Comparison of ENCODE assay signal across 26 cellular contexts in the genomic region with DNA sequence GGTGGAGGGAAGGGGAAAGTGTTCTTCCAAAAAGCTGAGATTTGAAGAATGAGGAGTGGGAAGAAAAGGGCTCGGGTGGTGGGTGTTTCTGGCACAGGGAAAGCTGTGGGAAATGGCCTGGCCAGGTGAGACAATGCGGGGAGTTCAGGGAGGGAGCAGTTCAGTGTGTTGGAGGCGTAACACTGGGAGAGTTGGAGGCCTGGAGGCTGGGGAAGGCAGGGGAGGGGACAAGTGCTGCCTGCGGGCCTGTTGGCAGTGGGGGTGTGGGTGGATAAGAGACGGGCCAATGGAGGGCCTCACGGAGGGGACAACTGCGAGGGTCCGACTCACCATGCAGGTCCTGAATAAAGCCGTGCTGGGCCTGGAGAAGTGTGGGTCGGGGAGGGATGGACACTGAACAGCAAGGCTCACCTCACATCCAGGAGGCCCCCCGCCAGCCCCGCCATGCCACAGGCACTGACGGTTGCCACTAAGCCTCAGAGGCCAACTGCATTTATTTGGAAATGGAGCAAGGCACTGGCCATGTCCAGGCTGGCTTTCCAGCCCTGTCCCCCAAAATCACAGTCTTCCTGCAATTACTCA. TPM values are rescaled to one million over a fixed set of nuclear protein-coding genes. Genes with fewer than 3 reads are reported as not detected.
A peak's percentile ranks its signal among the peaks of the same experiment; 100 is the strongest.
DNase-seq lines count a peak whose midpoint lies in the region; ATAC-seq and TF ChIP-seq lines count a peak whose summit lies in the region.
"Had no signal": no experiment of that assay in that cellular context is flagged by ENCODE, and none has a peak within 500 bp of the region (broad histone marks: within the 10 kb centered on the region; RNA-seq: fewer than 3 reads in every experiment).

No MANE protein-coding gene starts in this region.

- no peaks in the 10 kb centered on the region for H4K20me1 ChIP-seq in IMR-90 (ENCODE audit: insufficient read depth, low read length)

- no peak overlapping the region for H3K27ac ChIP-seq in IMR-90 (ENCODE audit: insufficient read depth, low read length)
- no peak overlapping the region for H3K27ac ChIP-seq in mesenchymal stem cell (ENCODE audit: low read length, poor library complexity, severe bottlenecking)
- H3K27ac ChIP-seq: SJSA1 had no signal

- H2BK12ac ChIP-seq in mesenchymal stem cell (ENCODE audit: low read length in 2 of 2): peak overlapping the region; percentile 41 to 69

- no peak overlapping the region for H3K4me3 Mint-ChIP-seq in Caco-2 (ENCODE audit: unreplicated experiment)
- no peak overlapping the region for H3K4me3 Mint-ChIP-seq in osteocyte (ENCODE audit: unreplicated experiment)
- H3K4me3 Mint-ChIP-seq: CD14-positive monocyte, HFFc6 had no signal

- H2BK120ac ChIP-seq in IMR-90 (ENCODE audit: low read depth, low read length) (peak overlapping the region; percentile 97; the same call in 1 of the 2 replicates), mesenchymal stem cell (ENCODE audit: low read depth, low read length) (no peak overlapping the region)

- H3K4me3 ChIP-seq in Caco-2 (ENCODE audit: low read depth, low read length) (no peak overlapping the region), IMR-90 (ENCODE audit: insufficient read depth, low read depth, low read length) (no peak overlapping the region), mesenchymal stem cell (ENCODE audit: insufficient read depth in 1 of 2, low read depth in 1 of 2, low read length in 2 of 2) (no peak overlapping the region)
- H3K4me3 ChIP-seq: SJSA1 had no signal

- TF ChIP-seq RAD21 in IMR-90 (IDR thresholded peaks at IDR 0.05; ENCODE audit: low read length): no peak

- peaks cover 12% of the 10 kb centered on the region for H3K9me1 ChIP-seq in IMR-90 (ENCODE audit: insufficient read depth, low read length)

- H3K14ac ChIP-seq in IMR-90 (replicated peaks; ENCODE audit: low read depth, low read length): no peak overlapping the region
- H3K14ac ChIP-seq in mesenchymal stem cell (ENCODE audit: low read length in 2 of 2): no peak overlapping the region

- no peak overlapping the region for H4K5ac ChIP-seq in IMR-90 (ENCODE audit: low read depth, low read length)

- intact Hi-C loops in Caco-2 (cut with micrococcal nuclease; ENCODE audit: unreplicated experiment): no loop called here
- intact Hi-C loops in IMR-90 (cut with micrococcal nuclease): loop anchor here (5.0 kb wide), 1 partner anchor 899 kb away; the partner anchor contains the start of gene SMARCE1

- H3K27me3 ChIP-seq in Caco-2 (replicated peaks; ENCODE audit: control insufficient read depth, insufficient read depth, low read length) (no peaks in the 10 kb centered on the region), IMR-90 (ENCODE audit: control insufficient read depth, insufficient read depth, low read length) (no peaks in the 10 kb centered on the region), mesenchymal stem cell (ENCODE audit: control insufficient read depth in 1 of 2, insufficient read depth in 1 of 2, low read length in 2 of 2) (no peaks in the 10 kb centered on the region)
- H3K27me3 ChIP-seq: BE2C, SJSA1 had no signal

- no peak for DNase-seq in Caco-2
- DNase-seq in IMR-90: no peak
- no peak for DNase-seq in mesenchymal stem cell
- no peak for DNase-seq in osteocyte (ENCODE audit: extremely low spot score, unreplicated experiment)
- DNase-seq in HEK293T (ENCODE audit: extremely low spot score): no peak
- no peak for DNase-seq in stimulated activated CD4-positive, alpha-beta T cell treated with anti-CD3 and anti-CD28 coated beads, Interleukin-15, amount 100 ng/mL, for 24 hours
- no peak for DNase-seq in stimulated activated CD4-positive, alpha-beta T cell treated with anti-CD3 and anti-CD28 coated beads, Interleukin-4, amount 100 ng/mL, for 4 hours
- DNase-seq: 8988T, ACHN, BE2C, DMS153, DND-41, HFFc6, KG1, MM.1S, NCI-H2029 treated with DMSO at 0.1 percent for 48 hours, NCI-H2227 treated with DMSO at 0.1 percent for 48 hours, NCI-H510A, NCI-H69, Right ventricle myocardium superior had no signal

- H2BK15ac ChIP-seq in IMR-90 (ENCODE audit: low read depth, low read length) (peak overlapping the region; percentile 95; the same call in 2 of the 3 replicates), mesenchymal stem cell (ENCODE audit: low read depth, poor library complexity, severe bottlenecking) (peak overlapping the region; percentile 44)

- CTCF ChIA-PET in Caco-2 (lab: Charles Lee): interaction anchor here (0.7 to 2.3 kb wide), 2 partner anchors 117 to 133 kb away, joined by 5 to 18 read pairs; no protein-coding TSS in a partner anchor
- CTCF ChIA-PET in IMR-90 (lab: Yijun Ruan, JAX): no interaction called here
- CTCF ChIA-PET in HEK293T (lab: Yijun Ruan, JAX): interaction anchor here (1.3 kb wide), 1 partner anchor 102 kb away, joined by 7 read pairs; no protein-coding TSS in a partner anchor

- no peak for ATAC-seq in IMR-90 (ENCODE audit: low read depth)
- ATAC-seq in GM19328 (IDR thresholded peaks at IDR 0.05; ENCODE audit: unreplicated experiment): no peak

- H4K8ac ChIP-seq in IMR-90 (ENCODE audit: low read depth in 2 of 2, low read length in 2 of 2) (no peak overlapping the region), mesenchymal stem cell (ENCODE audit: low read length) (no peak overlapping the region)

- no peak for TF ChIP-seq POLR2A in IMR-90 (IDR thresholded peaks at IDR 0.05; ENCODE audit: low read depth, low read length)

- TF ChIP-seq CTCF in Caco-2 (IDR thresholded peaks at IDR 0.05; ENCODE audit: insufficient read depth in 1 of 2, low read depth in 1 of 2, low read length in 1 of 2, severe bottlenecking in 1 of 2, unreplicated experiment in 1 of 2): no peak
- TF ChIP-seq CTCF in IMR-90 (conservative IDR thresholded peaks at IDR 0.05; ENCODE audit: low read depth, low read length): no peak
- no peak for TF ChIP-seq CTCF in osteocyte (IDR thresholded peaks at IDR 0.05)

- H2AK9ac ChIP-seq in IMR-90 (replicated peaks; ENCODE audit: low read depth, low read length, poor library complexity): peak overlapping the region; percentile 9

- no TSS peak for BruUV-seq in Caco-2 (replicated peaks; lab: Mats Ljungman, UMichigan)
- no TSS peak for BruUV-seq in IMR-90 (replicated peaks; lab: Mats Ljungman, UMichigan)

- peak overlapping the region; percentile 96 for H3K27ac Mint-ChIP-seq in Caco-2 (ENCODE audit: unreplicated experiment)
- H3K27ac Mint-ChIP-seq in osteocyte (ENCODE audit: unreplicated experiment): peak overlapping the region; percentile 50
- H3K27ac Mint-ChIP-seq: HFFc6 had no signal

- 88% methylated on average over 6 of the region's 13 CpGs; no CpG with 5 or more reads in 1 of the 2 experiments for WGBS in IMR-90 (ENCODE audit: extremely low coverage in 2 of 2, insufficient read length in 1 of 2), 2 experiments
- 85% methylated on average over 13 of the region's 13 CpGs for WGBS in mesenchymal stem cell

- peak overlapping the region; percentile 97; the same call in 1 of the 2 replicates for H2BK20ac ChIP-seq in IMR-90 (ENCODE audit: low read depth, low read length)

- H3K9ac ChIP-seq in IMR-90 (ENCODE audit: low read depth, low read length) (no peak overlapping the region), mesenchymal stem cell (ENCODE audit: low read length) (no peak overlapping the region)

- H3K56ac ChIP-seq in IMR-90 (ENCODE audit: extremely low read depth, insufficient read depth, low read length): no peak overlapping the region

- H3K79me1 ChIP-seq in IMR-90 (ENCODE audit: low read depth in 1 of 2, low read length in 2 of 2) (no peaks in the 10 kb centered on the region), mesenchymal stem cell (replicated peaks; ENCODE audit: low read length, poor library complexity, severe bottlenecking) (no peaks in the 10 kb centered on the region)

- H3K23ac ChIP-seq in IMR-90 (ENCODE audit: low read depth, low read length): no peak overlapping the region
- no peak overlapping the region for H3K23ac ChIP-seq in mesenchymal stem cell (ENCODE audit: low read length in 2 of 2)

- H3K4me2 ChIP-seq in IMR-90 (ENCODE audit: low read depth, low read length) (no peak overlapping the region), mesenchymal stem cell (ENCODE audit: low read length, poor library complexity, severe bottlenecking) (no peak overlapping the region)

- no peak overlapping the region for H2AFZ ChIP-seq in IMR-90 (replicated peaks; ENCODE audit: low read length, poor library complexity)
- H2AFZ ChIP-seq in mesenchymal stem cell (ENCODE audit: low read depth, low read length): no peak overlapping the region

- no peak overlapping the region for H3K4ac ChIP-seq in IMR-90 (ENCODE audit: low read depth, low read length)
- H3K4ac ChIP-seq in mesenchymal stem cell (ENCODE audit: low read depth in 1 of 2, low read length in 2 of 2): peak overlapping the region; percentile 24

- in situ Hi-C loops in IMR-90 (cut with MboI; ENCODE audit: low sequenced_read_pairs): loop anchor here (5.0 kb wide), 1 partner anchor 639 kb away; no protein-coding TSS in a partner anchor

- no peak overlapping the region for H3K18ac ChIP-seq in IMR-90 (ENCODE audit: low read depth, low read length)
- H3K18ac ChIP-seq in mesenchymal stem cell (ENCODE audit: low read depth in 1 of 2, low read length in 2 of 2): peak overlapping the region; percentile 34 to 64

- POLR2A ChIA-PET in Caco-2 (lab: Charles Lee) (no interaction called here), IMR-90 (lab: Charles Lee; ENCODE audit: unreplicated experiment) (no interaction called here), HEK293T (lab: Yijun Ruan, JAX) (interaction anchor here (0.9 to 1.3 kb wide), 2 partner anchors 120 to 727 kb away, joined by 3 to 4 read pairs; no protein-coding TSS in a partner anchor)

- H4K91ac ChIP-seq in IMR-90 (ENCODE audit: insufficient read depth, low read depth, low read length) (no peak overlapping the region; the same call in 1 of the 2 replicates), mesenchymal stem cell (ENCODE audit: low read length) (peak overlapping the region; percentile 64)

- peaks cover 9% of the 10 kb centered on the region for H3K36me3 Mint-ChIP-seq in Caco-2 (ENCODE audit: insufficient read depth, unreplicated experiment)
- no peaks in the 10 kb centered on the region for H3K36me3 Mint-ChIP-seq in osteocyte (ENCODE audit: unreplicated experiment)
- H3K36me3 Mint-ChIP-seq: CD8-positive, alpha-beta memory T cell had no signal

- H3K27me3 Mint-ChIP-seq in Caco-2 (ENCODE audit: insufficient read depth, unreplicated experiment) (no peaks in the 10 kb centered on the region), osteocyte (ENCODE audit: unreplicated experiment) (no peaks in the 10 kb centered on the region)

- H3K4me1 Mint-ChIP-seq in Caco-2 (ENCODE audit: low read depth, unreplicated experiment): peaks cover 57% of the 10 kb centered on the region
- peaks cover 27% of the 10 kb centered on the region for H3K4me1 Mint-ChIP-seq in osteocyte (ENCODE audit: unreplicated experiment)

- H3K9me3 ChIP-seq in Caco-2 (no peaks in the 10 kb centered on the region), IMR-90 (ENCODE audit: control insufficient read depth, insufficient read depth, low read length) (peaks cover 4% of the 10 kb centered on the region), mesenchymal stem cell (ENCODE audit: control insufficient read depth, low read length) (peaks cover 9% of the 10 kb centered on the region)
- H3K9me3 ChIP-seq: SJSA1 had no signal

- H3K9me3 Mint-ChIP-seq in Caco-2 (ENCODE audit: unreplicated experiment) (peaks cover 19% of the 10 kb centered on the region), osteocyte (ENCODE audit: unreplicated experiment) (peaks cover 7% of the 10 kb centered on the region)

- no peaks in the 10 kb centered on the region for H3K36me3 ChIP-seq in Caco-2 (ENCODE audit: control insufficient read depth, insufficient read depth, low read length)
- H3K36me3 ChIP-seq in IMR-90 (ENCODE audit: control insufficient read depth, insufficient read depth, low read length): no peaks in the 10 kb centered on the region
- no peaks in the 10 kb centered on the region for H3K36me3 ChIP-seq in mesenchymal stem cell (ENCODE audit: control insufficient read depth in 1 of 2, insufficient read depth in 2 of 2, low read depth in 1 of 2, low read length in 2 of 2)
- H3K36me3 ChIP-seq: BE2C, SJSA1 had no signal

- H2AK5ac ChIP-seq in IMR-90 (ENCODE audit: low read depth, low read length) (peak overlapping the region; percentile 90), mesenchymal stem cell (ENCODE audit: low read length, severe bottlenecking) (peak overlapping the region; percentile 58)

- H3K4me1 ChIP-seq in Caco-2 (peaks cover 68% of the 10 kb centered on the region), IMR-90 (ENCODE audit: control insufficient read depth, insufficient read depth, low read length) (peaks cover 21% of the 10 kb centered on the region), mesenchymal stem cell (ENCODE audit: control insufficient read depth, insufficient read depth, low read depth, low read length) (peaks cover 39% of the 10 kb centered on the region)

- dilution Hi-C loops in IMR-90 (cut with HindIII; ENCODE audit: low sequenced_read_pairs, unreplicated experiment): no loop called here

- H2BK5ac ChIP-seq in IMR-90 (ENCODE audit: low read depth, low read length, poor library complexity, severe bottlenecking) (no peak overlapping the region), mesenchymal stem cell (ENCODE audit: low read depth, low read length, poor library complexity, severe bottlenecking) (no peak overlapping the region)

RNA-seq across cellular contexts. Expression of gene KRT19, which starts 17.8 kb away (rescaled TPM):
- 975 and 1,121 TPM in 2 replicates for total RNA-seq in Caco-2 (2022)
- total RNA-seq in IMR-90 (2012; rRNA removed): 14.7 and 18.1 TPM in 2 replicates
- 12.0 and 12.5 TPM in 2 replicates for polyA plus RNA-seq in IMR-90 (2012; rRNA removed)
- 12.7 and 12.8 TPM in 2 replicates for polyA plus RNA-seq in IMR-90 (2012; cell fraction: cytosol; rRNA removed)
- 5.0 and 8.4 TPM in 2 replicates for polyA plus RNA-seq in IMR-90 (2012; cell fraction: nucleus; rRNA removed; ENCODE audit: low replicate concordance)
- polyA plus RNA-seq in mesenchymal stem cell (2013, experiment 1 of 2): 92.7 TPM
- polyA plus RNA-seq in mesenchymal stem cell (2013, experiment 2 of 2): 91.5 TPM
- total RNA-seq in osteocyte: 0.65 and 1.5 TPM in 2 replicates
- total RNA-seq: CD8-positive, alpha-beta memory T cell; SJSA1 had no signal
- polyA plus RNA-seq: CD14-positive monocyte; CD8-positive, alpha-beta memory T cell had no signal

RNA-seq across cellular contexts. Expression of gene KRT9, which starts 25.9 kb away (rescaled TPM):
- not detected in 2 replicates for total RNA-seq in Caco-2 (2022)
- not detected in 2 replicates for total RNA-seq in IMR-90 (2012; rRNA removed)
- polyA plus RNA-seq in IMR-90 (2012; rRNA removed): not detected in 2 replicates
- not detected in 2 replicates for polyA plus RNA-seq in IMR-90 (2012; cell fraction: cytosol; rRNA removed)
- polyA plus RNA-seq in IMR-90 (2012; cell fraction: nucleus; rRNA removed; ENCODE audit: low replicate concordance): not detected in 2 replicates
- polyA plus RNA-seq in mesenchymal stem cell (2013, experiment 1 of 2): not detected
- polyA plus RNA-seq in mesenchymal stem cell (2013, experiment 2 of 2): not detected
- 0.30 TPM in 1 of 2 replicates, not detected in the other for total RNA-seq in osteocyte
- total RNA-seq: CD8-positive, alpha-beta memory T cell; HFFc6; HT1080; Right ventricle myocardium superior; RPMI7951; SJSA1 had no signal
- polyA plus RNA-seq: CD14-positive monocyte; CD8-positive, alpha-beta memory T cell had no signal

RNA-seq across cellular contexts. Expression of gene KRT15, which starts 27.2 kb away (rescaled TPM):
- total RNA-seq in Caco-2 (2022) (5.3 and 10.5 TPM in 2 replicates), IMR-90 (2012; rRNA removed) (2.9 and 3.6 TPM in 2 replicates), osteocyte (not detected in 2 replicates)
- polyA plus RNA-seq in IMR-90 (2012; rRNA removed): 5.3 and 7.6 TPM in 2 replicates
- 3.4 and 3.7 TPM in 2 replicates for polyA plus RNA-seq in IMR-90 (2012; cell fraction: cytosol; rRNA removed)
- 17.3 and 18.6 TPM in 2 replicates for polyA plus RNA-seq in IMR-90 (2012; cell fraction: nucleus; rRNA removed; ENCODE audit: low replicate concordance)
- polyA plus RNA-seq in mesenchymal stem cell (2013, experiment 1 of 2): 0.46 TPM
- polyA plus RNA-seq in mesenchymal stem cell (2013, experiment 2 of 2): 0.52 TPM
- total RNA-seq: CD8-positive, alpha-beta memory T cell; Right ventricle myocardium superior had no signal
- polyA plus RNA-seq: CD14-positive monocyte; CD8-positive, alpha-beta memory T cell had no signal

RNA-seq across cellular contexts. Expression of gene KRT13, which starts 40.5 kb away (rescaled TPM):
- 0.35 TPM in 1 of 2 replicates, not detected in the other for total RNA-seq in Caco-2 (2022)
- total RNA-seq in IMR-90 (2012; rRNA removed): 0.18 and 0.28 TPM in 2 replicates
- 0.56 and 0.60 TPM in 2 replicates for polyA plus RNA-seq in IMR-90 (2012; rRNA removed)
- 0.42 and 0.44 TPM in 2 replicates for polyA plus RNA-seq in IMR-90 (2012; cell fraction: cytosol; rRNA removed)
- polyA plus RNA-seq in IMR-90 (2012; cell fraction: nucleus; rRNA removed; ENCODE audit: low replicate concordance): 0.61 and 0.87 TPM in 2 replicates
- polyA plus RNA-seq in mesenchymal stem cell (2013, experiment 1 of 2): not detected
- not detected for polyA plus RNA-seq in mesenchymal stem cell (2013, experiment 2 of 2)
- total RNA-seq in osteocyte: not detected in 2 replicates
- total RNA-seq: CD8-positive, alpha-beta memory T cell; HFFc6; HT1080; Right ventricle myocardium superior; SJSA1 had no signal
- polyA plus RNA-seq: CD14-positive monocyte; CD8-positive, alpha-beta memory T cell had no signal

RNA-seq across cellular contexts. Expression of gene KRT14, which starts 40.8 kb away (rescaled TPM):
- not detected in 2 replicates for total RNA-seq in Caco-2 (2022)
- not detected in 2 replicates for total RNA-seq in IMR-90 (2012; rRNA removed)
- polyA plus RNA-seq in IMR-90 (2012; rRNA removed): not detected in 2 replicates
- polyA plus RNA-seq in IMR-90 (2012; cell fraction: cytosol; rRNA removed): not detected in 2 replicates
- polyA plus RNA-seq in IMR-90 (2012; cell fraction: nucleus; rRNA removed; ENCODE audit: low replicate concordance): 0.06 TPM in 1 of 2 replicates, not detected in the other
- not detected for polyA plus RNA-seq in mesenchymal stem cell (2013, experiment 1 of 2)
- polyA plus RNA-seq in mesenchymal stem cell (2013, experiment 2 of 2): not detected
- not detected in 2 replicates for total RNA-seq in osteocyte
- total RNA-seq: CD8-positive, alpha-beta memory T cell; Right ventricle myocardium superior; RPMI7951 had no signal
- polyA plus RNA-seq: CD14-positive monocyte; CD8-positive, alpha-beta memory T cell had no signal

Comparison
In these comparisons a context has a peak if more than half of its experiments do, and no peak if none do; other contexts are left out.
1. RNA of gene KRT19, which starts 17.8 kb away (total RNA-seq): 975 to 1,121 TPM in Caco-2; 14.7 to 18.1 TPM in IMR-90 and 0.65 to 1.5 TPM in osteocyte; every median in the first group is over 10 times any median in the second.